ENCODE assay signal across 10 cellular contexts in genomic region chr9:89536145-89536574, GRCh38. TPM values are rescaled to one million over a fixed set of nuclear protein-coding genes. Genes with fewer than 3 reads are reported as not detected.
DNase-seq lines count a peak whose midpoint lies in the region; ATAC-seq and TF ChIP-seq lines count a peak whose summit lies in the region.
"Had no signal": no experiment of that assay in that cellular context is flagged by ENCODE, and none has a peak within 500 bp of the region (broad histone marks: within the 10 kb centered on the region; RNA-seq: fewer than 3 reads in every experiment).

No MANE protein-coding gene starts in this region.

- H3K27me3 ChIP-seq in spleen (replicated peaks in 1 of 7) (no peaks in the 10 kb centered on the region), HAP-1 (ENCODE audit: low read depth) (no peaks in the 10 kb centered on the region)

- POLR2A ChIA-PET in T-cell (lab: Charles Lee) = no interaction called here

- DNase-seq in activated CD4-positive, CD25-positive, alpha-beta regulatory T cell (lab: John Stamatoyannopoulos, UW) = no peak
- DNase-seq in T-cell (peak in 8 of 34 experiments; percentile 9 to 46 (median 32)), spleen (no peak), HAP-1 (ENCODE audit: low spot score in 2 of 2) (no peak), GM20000 (ENCODE audit: low spot score) (no peak)
- DNase-seq: NCI-H1436 treated with DMSO at 0.1 percent for 48 hours, SHP77 treated with DMSO at 0.1 percent for 48 hours had no signal

- intact Hi-C loops in spleen (cut with DNase I; ENCODE audit: low total_unique reads) = no loop called here

- H3K27ac ChIP-seq in spleen = peak overlapping the region; percentile 52 to 92 (median 82)

- H3K4me3 ChIP-seq in spleen = peak overlapping the region in 1 of 8 donors; percentile 37
- H3K4me3 ChIP-seq in HAP-1 = no peak overlapping the region

- H3K36me3 ChIP-seq in spleen (no peaks in the 10 kb centered on the region), HAP-1 (replicated peaks) (no peaks in the 10 kb centered on the region)

- H3K9me3 Mint-ChIP-seq in T-cell = no peaks in the 10 kb centered on the region

- no peaks in the 10 kb centered on the region for H3K9me3 ChIP-seq in spleen
- no peaks in the 10 kb centered on the region for H3K9me3 ChIP-seq in HAP-1

- in situ Hi-C loops in HAP-1 (cut with MboI; ENCODE audit: low sequenced_read_pairs) = no loop called here

- H3K4me3 Mint-ChIP-seq in T-cell = peak overlapping the region; percentile 52 to 67 (median 62)

- no peaks in the 10 kb centered on the region for H3K27me3 Mint-ChIP-seq in T-cell

- TF ChIP-seq POLR2A in spleen (IDR thresholded peaks at IDR 0.05) = no peak

- no peak for TF ChIP-seq CTCF in spleen (IDR thresholded peaks at IDR 0.05 in 8 of 11, conservative IDR thresholded peaks at IDR 0.05 in 3 of 11)
- TF ChIP-seq CTCF in GM20000 (IDR thresholded peaks at IDR 0.05; ENCODE audit: extremely low read depth, missing control alignments) = no peak

- peak; percentile 76 to 79 for ATAC-seq in activated CD4-positive, CD25-positive, alpha-beta regulatory T cell treated with anti-CD3 and anti-CD28 coated beads, Interleukin-2, amount 50 U/mL, for 24 hours
- peak; percentile 60 for ATAC-seq in HG02610 (IDR thresholded peaks at IDR 0.05; ENCODE audit: unreplicated experiment)
- ATAC-seq in T-cell (replicated peaks in 1 of 4) = peak; percentile 77 to 85 (median 81)
- no peak for ATAC-seq in HG03469 (IDR thresholded peaks at IDR 0.05; ENCODE audit: unreplicated experiment)

- no peaks in the 10 kb centered on the region for H3K36me3 Mint-ChIP-seq in T-cell

- WGBS in spleen, 5 donors = 22 to 32% (median 26%) methylated on average over 5 of the region's 5 CpGs

- H3K27ac Mint-ChIP-seq in T-cell = peak overlapping the region; percentile 92

- peaks cover 11 to 96% (median 38%) of the 10 kb centered on the region in 6 donors for H3K4me1 ChIP-seq in spleen
- no peaks in the 10 kb centered on the region for H3K4me1 ChIP-seq in HAP-1

- CTCF ChIA-PET in T-cell (lab: Charles Lee) = interaction anchor here in 1 of 2 donors (1.8 to 2.2 kb wide), 2 partner anchors 12 to 14 kb away, joined by 6 to 10 read pairs; no protein-coding TSS in a partner anchor

- H3K4me1 Mint-ChIP-seq in T-cell = peaks cover 93 to 96% (median 94%) of the 10 kb centered on the region in 3 donors

RNA-seq across cellular contexts. Expression of gene SEMA4D, which starts 38.2 kb away (rescaled TPM):
- total RNA-seq in T-cell (100 to 1,000 TPM; 347 to 585 (median 434) TPM), spleen (100 to 1,000 TPM in 6 of 7 donors, 10 to 100 TPM in 1; 81.6 to 193 (median 171) TPM)
- polyA plus RNA-seq in spleen = 10 to 100 TPM; 23.0 to 32.3 (median 31.5) TPM
